In the genomic region with DNA sequence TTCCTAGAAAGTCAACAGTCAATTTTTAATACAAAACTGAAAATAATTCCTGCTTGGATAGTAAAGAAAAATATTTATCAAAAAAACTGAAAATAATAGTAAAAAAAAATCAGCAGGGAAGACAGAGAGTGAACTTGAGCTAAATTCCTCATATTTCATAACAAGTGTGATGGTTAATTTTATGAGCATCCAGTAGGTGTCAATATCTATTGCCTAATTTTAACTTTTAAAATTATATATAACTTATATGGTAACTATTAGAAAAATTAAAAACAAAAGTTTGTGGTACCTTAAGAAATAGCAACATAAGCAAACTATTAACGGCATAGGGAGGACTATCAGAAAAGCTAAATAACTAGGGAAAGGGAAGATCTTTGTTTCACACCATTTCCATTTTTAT, we compare ENCODE assay signal across 21 cellular contexts. TPM values are rescaled to one million over a fixed set of nuclear protein-coding genes. Genes with fewer than 3 reads are reported as not detected.
DNase-seq lines count a peak whose midpoint lies in the region; ATAC-seq and TF ChIP-seq lines count a peak whose summit lies in the region.
"Had no signal": no experiment of that assay in that cellular context is flagged by ENCODE, and none has a peak within 500 bp of the region (broad histone marks: within the 10 kb centered on the region; RNA-seq: fewer than 3 reads in every experiment).

No MANE protein-coding gene starts in this region.

- ATAC-seq in HG03469 (IDR thresholded peaks at IDR 0.05; ENCODE audit: unreplicated experiment) (no peak), GM21515 (IDR thresholded peaks at IDR 0.05; ENCODE audit: unreplicated experiment) (no peak)
- ATAC-seq: pancreas; sciatic nerve; stimulated activated naive CD8-positive, alpha-beta T cell treated with anti-CD3 and anti-CD28 coated beads, Interleukin-15, Interleukin-2, amounts not matched to agents 100 U/mL and 50 U/mL, for 24 hours; T-cell had no signal

- TF ChIP-seq POLR2A in sigmoid colon (IDR thresholded peaks at IDR 0.05) = no peak

- peaks cover 4% of the 10 kb centered on the region for H3K9me3 Mint-ChIP-seq in chondrocyte (ENCODE audit: low read depth)

- H2AFZ ChIP-seq in Loucy (ENCODE audit: low read length) = no peak overlapping the region

- peaks cover 26% of the 10 kb centered on the region for H3K79me2 ChIP-seq in Loucy (ENCODE audit: insufficient read depth, low read length)

- no peaks in the 10 kb centered on the region for H3K27me3 ChIP-seq in Loucy (ENCODE audit: insufficient read depth, low read length, poor library complexity, severe bottlenecking)
- no peaks in the 10 kb centered on the region for H3K27me3 ChIP-seq in sigmoid colon
- H3K27me3 ChIP-seq: pancreas, tibial artery had no signal

- peak; percentile 46 for DNase-seq in DMS79 treated with DMSO at 0.1 percent for 48 hours (lab: John Stamatoyannopoulos, UW)
- no peak for DNase-seq in DMS79 (lab: John Stamatoyannopoulos, UW)
- DNase-seq in chondrocyte (ENCODE audit: low spot score) = no peak
- no peak for DNase-seq in sigmoid colon
- no peak for DNase-seq in foreskin melanocyte
- DNase-seq: 8988T; activated CD4-positive, alpha-beta T cell treated with anti-CD3 and anti-CD28 coated beads, Interleukin-2, amount 50 U/mL, for 4 hours; anterior cingulate cortex; effector CD8-positive, alpha-beta T cell; NCI-H2107; pancreas; SHP77; stimulated activated CD4-positive, alpha-beta T cell treated with anti-CD3 and anti-CD28 coated beads, Interleukin-1b, Interleukin-23, amount 100 ng/mL, for 48 hours; stimulated activated naive CD8-positive, alpha-beta T cell treated with anti-CD3 and anti-CD28 coated beads, Interleukin-15, Interleukin-2, amounts not matched to agents 100 U/mL and 50 U/mL, for 24 hours; T-cell; tibial artery had no signal

- H3K36me3 ChIP-seq in Loucy (ENCODE audit: insufficient read depth, low read length) = no peaks in the 10 kb centered on the region
- no peaks in the 10 kb centered on the region for H3K36me3 ChIP-seq in sigmoid colon
- H3K36me3 ChIP-seq: pancreas had no signal

- intact Hi-C loops in sigmoid colon (cut with DNase I) = loop anchor here (2.0 to 10.0 kb wide), 2 partner anchors 70 to 1472 kb away; a partner anchor contains a TSS

- no peak for TF ChIP-seq EP300 in sigmoid colon (IDR thresholded peaks at IDR 0.05)

- no peaks in the 10 kb centered on the region for H4K20me1 ChIP-seq in Loucy (ENCODE audit: insufficient read depth, low read length, poor library complexity, severe bottlenecking)

- H3K27ac ChIP-seq in sigmoid colon = peak overlapping the region; percentile 95 to 99 (median 98)

- no peaks in the 10 kb centered on the region for H3K9me2 ChIP-seq in Loucy (replicated peaks; ENCODE audit: low read depth, low read length)

- no peaks in the 10 kb centered on the region for H3K27me3 Mint-ChIP-seq in chondrocyte (ENCODE audit: low read depth)
- H3K27me3 Mint-ChIP-seq: T-cell had no signal

- no peaks in the 10 kb centered on the region for H3F3A ChIP-seq in Loucy (ENCODE audit: low read depth)

- TF ChIP-seq CTCF in Loucy (conservative IDR thresholded peaks at IDR 0.05; ENCODE audit: low read length) (no peak), chondrocyte (IDR thresholded peaks at IDR 0.05) (peak; percentile 67), sigmoid colon (IDR thresholded peaks at IDR 0.05) (no peak)

- H3K4me3 Mint-ChIP-seq in chondrocyte (ENCODE audit: unreplicated experiment) = no peak overlapping the region

- 85 to 95% methylated on average over 1 of the region's 1 CpG for WGBS in sigmoid colon, 2 donors

- H3K27ac Mint-ChIP-seq in chondrocyte (ENCODE audit: unreplicated experiment) = no peak overlapping the region
- H3K27ac Mint-ChIP-seq: activated naive CD4-positive, alpha-beta T cell treated with anti-CD3 and anti-CD28 coated beads for 36 hours had no signal

- peaks cover 31% of the 10 kb centered on the region for H3K4me1 Mint-ChIP-seq in chondrocyte (ENCODE audit: low read depth)

- H3K4me1 ChIP-seq in Loucy (ENCODE audit: insufficient read depth, low read length, poor library complexity, severe bottlenecking) (peaks cover 39% of the 10 kb centered on the region), sigmoid colon (peaks cover 0 to 49% (median 32%) of the 10 kb centered on the region in 4 donors)

- H3K9me3 ChIP-seq in Loucy (ENCODE audit: insufficient read depth, low read depth, low read length) (peaks cover 7% of the 10 kb centered on the region; the same call in 1 of the 2 replicates), sigmoid colon (no peaks in the 10 kb centered on the region)
- H3K9me3 ChIP-seq: pancreas had no signal

- H3K36me3 Mint-ChIP-seq in chondrocyte (ENCODE audit: low read depth) = peaks cover 3% of the 10 kb centered on the region

- H3K4me3 ChIP-seq in Loucy (ENCODE audit: low read length, poor library complexity, severe bottlenecking) = peak overlapping the region; percentile 80
- peak overlapping the region in 2 of 4 donors; percentile 61 to 81 for H3K4me3 ChIP-seq in sigmoid colon

- peak overlapping the region; percentile 93 for H3K4me2 ChIP-seq in Loucy (ENCODE audit: low read depth, low read length, poor library complexity, severe bottlenecking)

- no peak overlapping the region for H3K9ac ChIP-seq in Loucy (ENCODE audit: low read depth, low read length, poor library complexity, severe bottlenecking)

RNA-seq across cellular contexts. Expression of a gene that starts 2.1 kb away (rescaled TPM):
- 6.8 to 12.2 TPM (median 7.8 TPM) in 3 replicates for total RNA-seq in chondrocyte
- total RNA-seq in sigmoid colon = 10 to 100 TPM; 66.5 to 79.5 (median 71.2) TPM
- 1 to 10 TPM; 2.3 to 4.5 (median 3.6) TPM for polyA plus RNA-seq in sigmoid colon
